In genomic region chr3:197495059-197495455, GRCh38 we compare ENCODE assay signal across 18 cellular contexts.
A peak's percentile ranks its signal among the peaks of the same experiment; 100 is the strongest.
DNase-seq lines count a peak whose midpoint lies in the region; ATAC-seq and TF ChIP-seq lines count a peak whose summit lies in the region.
"Had no signal": no experiment of that assay in that cellular context is flagged by ENCODE, and none has a peak within 500 bp of the region (broad histone marks: within the 10 kb centered on the region; RNA-seq: fewer than 3 reads in every experiment).

No MANE protein-coding gene starts in this region.

- no peak for ATAC-seq in foreskin keratinocyte
- peak; percentile 47 to 62 for ATAC-seq in stimulated activated naive B cell treated with anti-CD40 and anti-IgM and Interleukin-4, amounts not matched to agents 10 μg/mL and 1 μg/mL and 100 μg/mL, for 72 hours (replicated peaks)
- no peak for ATAC-seq in natural killer cell

- peak overlapping the region; percentile 10 for H3K27ac Mint-ChIP-seq in stimulated activated naive B cell treated with anti-CD40 and anti-IgM and Interleukin-4, amounts not matched to agents 10 μg/mL and 1 μg/mL and 100 μg/mL, for 72 hours
- H3K27ac Mint-ChIP-seq in progenitor cell of endocrine pancreas = no peak overlapping the region
- no peak overlapping the region for H3K27ac Mint-ChIP-seq in natural killer cell
- H3K27ac Mint-ChIP-seq: activated naive CD8-positive, alpha-beta T cell treated with anti-CD3 and anti-CD28 coated beads, Interleukin-2, amount 10 ng/mL, durations not matched to agents 7 days and 5 days; CD4-positive, alpha-beta memory T cell; T-helper 1 cell treated with Interleukin-12 subunit alpha and Interleukin-12 subunit beta and Interleukin-4 antibody, amounts not matched to agents 30 μg/mL and 1 μg/mL, for 36 hours had no signal

- H3K36me3 Mint-ChIP-seq in stimulated activated naive B cell treated with anti-CD40 and anti-IgM and Interleukin-4, amounts not matched to agents 10 μg/mL and 1 μg/mL and 100 μg/mL, for 72 hours = peaks cover 0 to 2% of the 10 kb centered on the region in 2 donors
- H3K36me3 Mint-ChIP-seq in progenitor cell of endocrine pancreas (ENCODE audit: insufficient read depth) (no peaks in the 10 kb centered on the region), natural killer cell (no peaks in the 10 kb centered on the region)
- H3K36me3 Mint-ChIP-seq: activated naive CD8-positive, alpha-beta T cell treated with anti-CD3 and anti-CD28 coated beads, Interleukin-2, amount 10 ng/mL, durations not matched to agents 7 days and 5 days; CD4-positive, alpha-beta memory T cell had no signal

- H3K27ac ChIP-seq in RWPE1 (peak overlapping the region; percentile 88), foreskin keratinocyte (peak overlapping the region; percentile 89)
- H3K27ac ChIP-seq: 22Rv1, prostate gland had no signal

- peaks cover 30% of the 10 kb centered on the region for H3K4me1 ChIP-seq in foreskin keratinocyte
- H3K4me1 ChIP-seq: prostate gland had no signal

- POLR2A ChIA-PET in RWPE1 (lab: Yijun Ruan, JAX; ENCODE audit: low non-redundant PET) = no interaction called here

- CTCF ChIA-PET in RWPE1 (lab: Yijun Ruan, JAX) = interaction anchor here (0.6 kb wide), 1 partner anchor 30 kb away, joined by 3 read pairs; no protein-coding TSS in a partner anchor

- DNase-seq in NCI-H2171 treated with DMSO at 0.1 percent for 48 hours (lab: John Stamatoyannopoulos, UW) (peak; percentile 62), NCI-H2171 (lab: John Stamatoyannopoulos, UW) (no peak), RWPE1 (ENCODE audit: low spot score) (no peak), foreskin keratinocyte (no peak), progenitor cell of endocrine pancreas (ENCODE audit: low spot score, unreplicated experiment) (no peak), NCI-H1092 treated with DMSO at 0.1 percent for 48 hours (lab: John Stamatoyannopoulos, UW) (no peak), natural killer cell (no peak)
- peak; percentile 21 for DNase-seq in stimulated activated naive B cell treated with anti-CD40 and anti-IgM and Interleukin-4, amounts not matched to agents 10 μg/mL and 1 μg/mL and 100 μg/mL, for 72 hours
- DNase-seq: activated CD4-positive, alpha-beta T cell treated with anti-CD3 and anti-CD28 coated beads for 48 hours; activated naive CD8-positive, alpha-beta T cell treated with anti-CD3 and anti-CD28 coated beads, Interleukin-2, amount 10 ng/mL, durations not matched to agents 7 days and 5 days; activated T-cell treated with anti-CD3 and anti-CD28 coated beads, Interleukin-2, amount 50 U/mL, for 1 hour; caudate nucleus; CD4-positive, alpha-beta memory T cell; EL; IMR-90 had no signal

- H3K9me3 Mint-ChIP-seq in stimulated activated naive B cell treated with anti-CD40 and anti-IgM and Interleukin-4, amounts not matched to agents 10 μg/mL and 1 μg/mL and 100 μg/mL, for 72 hours = peaks cover 0 to 2% of the 10 kb centered on the region in 2 donors
- H3K9me3 Mint-ChIP-seq in progenitor cell of endocrine pancreas (ENCODE audit: low read depth) (peaks cover 4% of the 10 kb centered on the region), natural killer cell (no peaks in the 10 kb centered on the region)
- H3K9me3 Mint-ChIP-seq: activated naive CD8-positive, alpha-beta T cell treated with anti-CD3 and anti-CD28 coated beads, Interleukin-2, amount 10 ng/mL, durations not matched to agents 7 days and 5 days; T-helper 1 cell treated with Interleukin-12 subunit alpha and Interleukin-12 subunit beta and Interleukin-4 antibody, amounts not matched to agents 30 μg/mL and 1 μg/mL, for 36 hours had no signal

- intact Hi-C loops in natural killer cell (cut with micrococcal nuclease) = no loop called here

- TF ChIP-seq CTCF in RWPE1 (conservative IDR thresholded peaks at IDR 0.05; ENCODE audit: low read depth) = no peak
- TF ChIP-seq CTCF in foreskin keratinocyte (conservative IDR thresholded peaks at IDR 0.05) = no peak
- TF ChIP-seq CTCF in progenitor cell of endocrine pancreas (IDR thresholded peaks at IDR 0.05; ENCODE audit: unreplicated experiment) = no peak
- TF ChIP-seq CTCF in natural killer cell (IDR thresholded peaks at IDR 0.05) = no peak

- peaks cover 17% of the 10 kb centered on the region in 2 donors for H3K4me1 Mint-ChIP-seq in stimulated activated naive B cell treated with anti-CD40 and anti-IgM and Interleukin-4, amounts not matched to agents 10 μg/mL and 1 μg/mL and 100 μg/mL, for 72 hours
- peaks cover 9% of the 10 kb centered on the region for H3K4me1 Mint-ChIP-seq in progenitor cell of endocrine pancreas (ENCODE audit: low read depth)
- H3K4me1 Mint-ChIP-seq in natural killer cell = no peaks in the 10 kb centered on the region
- H3K4me1 Mint-ChIP-seq: activated naive CD8-positive, alpha-beta T cell treated with anti-CD3 and anti-CD28 coated beads, Interleukin-2, amount 10 ng/mL, durations not matched to agents 7 days and 5 days; CD4-positive, alpha-beta memory T cell had no signal

- H3K4me3 Mint-ChIP-seq in stimulated activated naive B cell treated with anti-CD40 and anti-IgM and Interleukin-4, amounts not matched to agents 10 μg/mL and 1 μg/mL and 100 μg/mL, for 72 hours = peak overlapping the region; percentile 26 to 33
- no peak overlapping the region for H3K4me3 Mint-ChIP-seq in progenitor cell of endocrine pancreas (ENCODE audit: low read depth)
- no peak overlapping the region for H3K4me3 Mint-ChIP-seq in natural killer cell
- H3K4me3 Mint-ChIP-seq: activated naive CD8-positive, alpha-beta T cell treated with anti-CD3 and anti-CD28 coated beads, Interleukin-2, amount 10 ng/mL, durations not matched to agents 7 days and 5 days; CD4-positive, alpha-beta memory T cell; T-helper 1 cell treated with Interleukin-12 subunit alpha and Interleukin-12 subunit beta and Interleukin-4 antibody, amounts not matched to agents 30 μg/mL and 1 μg/mL, for 36 hours had no signal

- no peaks in the 10 kb centered on the region for H3K27me3 ChIP-seq in foreskin keratinocyte

- H3K27me3 Mint-ChIP-seq in stimulated activated naive B cell treated with anti-CD40 and anti-IgM and Interleukin-4, amounts not matched to agents 10 μg/mL and 1 μg/mL and 100 μg/mL, for 72 hours = peaks cover 6 to 12% of the 10 kb centered on the region in 2 donors
- no peaks in the 10 kb centered on the region for H3K27me3 Mint-ChIP-seq in progenitor cell of endocrine pancreas
- peaks cover 8 to 13% of the 10 kb centered on the region in 2 donors for H3K27me3 Mint-ChIP-seq in natural killer cell (ENCODE audit: low read depth in 2 of 2)
- H3K27me3 Mint-ChIP-seq: activated naive CD8-positive, alpha-beta T cell treated with anti-CD3 and anti-CD28 coated beads, Interleukin-2, amount 10 ng/mL, durations not matched to agents 7 days and 5 days had no signal

Comparison
In these comparisons a context has a peak if more than half of its experiments do, and no peak if none do; other contexts are left out.
1. DNase-seq: peak in NCI-H2171 treated with DMSO at 0.1 percent for 48 hours (single experiment) and stimulated activated naive B cell treated with anti-CD40 and anti-IgM and Interleukin-4, amounts not matched to agents 10 μg/mL and 1 μg/mL and 100 μg/mL, for 72 hours (single experiment); none in NCI-H2171 (single experiment), RWPE1 (single experiment), foreskin keratinocyte (0 of 2), progenitor cell of endocrine pancreas (single experiment), NCI-H1092 treated with DMSO at 0.1 percent for 48 hours (single experiment) and natural killer cell (single experiment).
2. ATAC-seq: peak in stimulated activated naive B cell treated with anti-CD40 and anti-IgM and Interleukin-4, amounts not matched to agents 10 μg/mL and 1 μg/mL and 100 μg/mL, for 72 hours (2 of 2); none in foreskin keratinocyte (single experiment) and natural killer cell (0 of 3).
3. H3K4me3 Mint-ChIP-seq: peak in stimulated activated naive B cell treated with anti-CD40 and anti-IgM and Interleukin-4, amounts not matched to agents 10 μg/mL and 1 μg/mL and 100 μg/mL, for 72 hours (2 of 2); none in progenitor cell of endocrine pancreas (single experiment) and natural killer cell (single experiment).